ENCODE assay signal across 8 cellular contexts in genomic region chr17:45317113-45317820, GRCh38.
DNase-seq lines count a peak whose midpoint lies in the region; ATAC-seq and TF ChIP-seq lines count a peak whose summit lies in the region.

No MANE protein-coding gene starts in this region.

- H3K4me3 ChIP-seq in OCI-LY3 (ENCODE audit: low read length): peak overlapping the region; percentile 85

- H3K79me2 ChIP-seq in OCI-LY3 (ENCODE audit: low read length): peaks cover 46% of the 10 kb centered on the region

- H3K36me3 ChIP-seq in OCI-LY3 (replicated peaks; ENCODE audit: low read depth, low read length): peaks cover 14% of the 10 kb centered on the region

- 0 out of 2 replicates have a peak, but pooled peaks have one; percentile 11 for TF ChIP-seq CTCF in OCI-LY3 (IDR thresholded peaks at IDR 0.05; ENCODE audit: low read depth, low read length)

- peak; percentile 99 for DNase-seq in DMS114 treated with DMSO at 0.1 percent for 48 hours (lab: John Stamatoyannopoulos, UW; ENCODE audit: unreplicated experiment)
- DNase-seq in HuH-7.5 (ENCODE audit: low spot score): peak; percentile 97
- peak; percentile 99 for DNase-seq in activated T-cell treated with anti-CD3 and anti-CD28 coated beads for 24 hours (ENCODE audit: low read depth)
- peak; percentile 97 for DNase-seq in epidermal melanocyte (ENCODE audit: insufficient read length, low spot score)
- DNase-seq in middle frontal gyrus (ENCODE audit: extremely low spot score, low spot score): peak; percentile 100
- DNase-seq in stimulated activated CD8-positive, alpha-beta memory T cell treated with anti-CD3 and anti-CD28 coated beads, Interleukin-2, amount 100 ng/mL, for 1 hour (ENCODE audit: low read depth in 2 of 2): peak; percentile 99 to 100

- peaks cover 63% of the 10 kb centered on the region for H3K4me1 ChIP-seq in OCI-LY3 (ENCODE audit: low read length)

- H3K27me3 ChIP-seq in OCI-LY3 (ENCODE audit: low read depth, low read length): no peaks in the 10 kb centered on the region

- peak overlapping the region; percentile 52; the same call in 1 of the 2 replicates for H2AFZ ChIP-seq in OCI-LY3 (ENCODE audit: low read depth, low read length)

- H3K9ac ChIP-seq in OCI-LY3 (ENCODE audit: low read length): peak overlapping the region; percentile 88

- no peaks in the 10 kb centered on the region for H3K9me3 ChIP-seq in OCI-LY3 (ENCODE audit: insufficient read depth, low read length)

- ATAC-seq in GM21528 (IDR thresholded peaks at IDR 0.05; ENCODE audit: low FRiP score, unreplicated experiment): peak; percentile 67

- H3K27ac ChIP-seq in OCI-LY3 (ENCODE audit: low read length): peak overlapping the region; percentile 92

- H3K4me2 ChIP-seq in OCI-LY3 (ENCODE audit: low read length): peak overlapping the region; percentile 89

- peaks cover 13% of the 10 kb centered on the region; the same call in 1 of the 2 replicates for H4K20me1 ChIP-seq in OCI-LY3 (ENCODE audit: insufficient read depth, low read length)

Comparison
In these comparisons a context has a peak if more than half of its experiments do, and no peak if none do; other contexts are left out.
1. Peak in every context shown above with its lines: DNase-seq, ATAC-seq, H3K4me3 ChIP-seq and H3K27ac ChIP-seq.